17 cellular contexts compared by ENCODE assay signal in the genomic region with DNA sequence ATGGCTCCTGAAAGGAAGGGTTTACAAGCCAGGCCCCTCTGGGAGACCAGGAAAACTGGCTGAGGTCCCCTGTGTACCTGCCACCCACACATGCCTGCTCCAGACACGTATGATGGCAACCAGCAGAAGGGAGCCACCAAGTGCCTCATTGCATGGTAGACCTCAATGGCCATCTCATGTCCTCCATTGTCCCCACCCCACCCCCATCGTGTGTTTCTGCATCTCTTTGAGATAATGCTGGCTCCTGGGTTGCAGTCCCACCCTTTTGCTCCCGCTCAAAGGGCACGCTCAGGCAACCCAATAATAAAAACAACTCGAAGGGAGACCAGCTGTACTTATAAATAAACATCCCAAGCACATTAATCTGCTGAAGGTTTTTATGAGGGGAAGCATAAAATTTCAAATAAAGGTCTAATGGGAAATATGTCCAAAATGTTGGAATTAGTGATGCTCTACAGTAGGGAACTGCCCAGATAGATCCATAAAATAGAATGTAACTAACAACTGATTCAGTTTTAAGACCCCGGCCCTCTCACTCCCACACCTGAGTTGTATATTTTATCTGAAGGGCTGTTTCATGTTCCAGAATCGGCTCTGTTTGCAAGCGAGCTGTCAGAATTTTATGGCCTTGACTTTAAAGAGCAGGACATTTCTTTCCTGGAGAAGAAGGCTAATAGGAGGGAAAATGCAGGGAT.
DNase-seq lines count a peak whose midpoint lies in the region; TF ChIP-seq lines count a peak whose summit lies in the region.
"Had no signal": no experiment of that assay in that cellular context is flagged by ENCODE, and none has a peak within 500 bp of the region (broad histone marks: within the 10 kb centered on the region; RNA-seq: fewer than 3 reads in every experiment).

No MANE protein-coding gene starts in this region.

- peak in 2 of 4 donors; percentile 15 to 41 for TF ChIP-seq EP300 in sigmoid colon (IDR thresholded peaks at IDR 0.05)

- H3K36me3 ChIP-seq in trophoblast cell (ENCODE audit: control insufficient read depth in 1 of 2, insufficient read depth in 2 of 2, low read length in 2 of 2) = no peaks in the 10 kb centered on the region
- H3K36me3 ChIP-seq in sigmoid colon = no peaks in the 10 kb centered on the region
- no peaks in the 10 kb centered on the region for H3K36me3 ChIP-seq in smooth muscle cell (ENCODE audit: low read depth)
- H3K36me3 ChIP-seq: BLaER1 treated with 17β-estradiol and CSF1 and Interleukin-3, amounts not matched to agents 10 nM and 100 nM had no signal

- H3K23ac ChIP-seq in trophoblast cell (ENCODE audit: low read length) = no peak overlapping the region

- CTCF ChIA-PET in AG04450 (lab: Charles Lee) = interaction anchor here (0.8 to 1.1 kb wide), 2 partner anchors 23 to 279 kb away, joined by 4 to 5 read pairs; no protein-coding TSS in a partner anchor

- H3K9me3 ChIP-seq in AG04450 (ENCODE audit: control insufficient read depth, insufficient read depth, low read length) (no peaks in the 10 kb centered on the region), trophoblast cell (ENCODE audit: insufficient read depth, low read depth, low read length) (peaks cover 1% of the 10 kb centered on the region), sigmoid colon (no peaks in the 10 kb centered on the region), smooth muscle cell (replicated peaks; ENCODE audit: low read depth) (no peaks in the 10 kb centered on the region)
- H3K9me3 ChIP-seq: A549; BLaER1 treated with 17β-estradiol and CSF1 and Interleukin-3, amounts not matched to agents 10 nM and 100 nM had no signal

- no peak overlapping the region for H4K8ac ChIP-seq in trophoblast cell (ENCODE audit: low read depth, low read length)

- H3K27me3 ChIP-seq in AG04450 (ENCODE audit: control insufficient read depth, insufficient read depth, low read length) (no peaks in the 10 kb centered on the region), trophoblast cell (ENCODE audit: insufficient read depth, low read length) (no peaks in the 10 kb centered on the region), sigmoid colon (no peaks in the 10 kb centered on the region), smooth muscle cell (ENCODE audit: low read depth) (peaks cover 15% of the 10 kb centered on the region)
- H3K27me3 ChIP-seq: BLaER1 treated with 17β-estradiol and CSF1 and Interleukin-3, amounts not matched to agents 10 nM and 100 nM had no signal

- H3K9ac ChIP-seq in trophoblast cell (ENCODE audit: low read length) (no peak overlapping the region), smooth muscle cell (ENCODE audit: low read depth) (no peak overlapping the region)
- H3K9ac ChIP-seq: BLaER1 treated with 17β-estradiol and CSF1 and Interleukin-3, amounts not matched to agents 10 nM and 100 nM had no signal

- no peak overlapping the region for H4K12ac ChIP-seq in trophoblast cell (ENCODE audit: low read depth, low read length)

- no peak overlapping the region for H2BK12ac ChIP-seq in trophoblast cell (ENCODE audit: low read length)

- H2BK5ac ChIP-seq in trophoblast cell (ENCODE audit: low read depth, low read length, poor library complexity) = no peak overlapping the region

- H3K4me2 ChIP-seq in trophoblast cell (ENCODE audit: low read length) = no peak overlapping the region
- no peak overlapping the region for H3K4me2 ChIP-seq in smooth muscle cell
- H3K4me2 ChIP-seq: A549; BLaER1 treated with 17β-estradiol and CSF1 and Interleukin-3, amounts not matched to agents 10 nM and 100 nM had no signal

- H3K4ac ChIP-seq in trophoblast cell (ENCODE audit: low read depth, low read length) = no peak overlapping the region

- H3K4me3 ChIP-seq in AG04450 (ENCODE audit: low read depth, low read length) = no peak overlapping the region
- H3K4me3 ChIP-seq in fibroblast of villous mesenchyme (ENCODE audit: low read depth, low read length) = no peak overlapping the region
- peak overlapping the region; percentile 55 for H3K4me3 ChIP-seq in trophoblast cell (ENCODE audit: low read depth, low read length)
- H3K4me3 ChIP-seq in sigmoid colon = no peak overlapping the region
- no peak overlapping the region for H3K4me3 ChIP-seq in smooth muscle cell
- H3K4me3 ChIP-seq: A549; BLaER1 treated with 17β-estradiol and CSF1 and Interleukin-3, amounts not matched to agents 10 nM and 100 nM; GM12878 had no signal

- H3K4me1 ChIP-seq in trophoblast cell (ENCODE audit: control insufficient read depth in 1 of 2, insufficient read depth in 2 of 2, low read length in 2 of 2) = no peaks in the 10 kb centered on the region
- peaks cover 0 to 40% (median 27%) of the 10 kb centered on the region in 4 donors for H3K4me1 ChIP-seq in sigmoid colon
- no peaks in the 10 kb centered on the region for H3K4me1 ChIP-seq in smooth muscle cell (ENCODE audit: low read depth)
- H3K4me1 ChIP-seq: A549; BLaER1 treated with 17β-estradiol and CSF1 and Interleukin-3, amounts not matched to agents 10 nM and 100 nM had no signal

- no peaks in the 10 kb centered on the region for H4K20me1 ChIP-seq in smooth muscle cell (ENCODE audit: low read depth)
- H4K20me1 ChIP-seq: BLaER1 treated with 17β-estradiol and CSF1 and Interleukin-3, amounts not matched to agents 10 nM and 100 nM had no signal

- peak overlapping the region; percentile 21 for H3K27ac ChIP-seq in AG04450 (ENCODE audit: low read depth, low read length)
- H3K27ac ChIP-seq in trophoblast cell (ENCODE audit: low read depth, low read length) = no peak overlapping the region
- peak overlapping the region in 3 of 4 donors; percentile 60 to 70 (median 63) for H3K27ac ChIP-seq in sigmoid colon
- H3K27ac ChIP-seq in smooth muscle cell (ENCODE audit: low read depth) = no peak overlapping the region
- H3K27ac ChIP-seq: 22Rv1; A549; BLaER1 treated with 17β-estradiol and CSF1 and Interleukin-3, amounts not matched to agents 10 nM and 100 nM had no signal

- H4K91ac ChIP-seq in trophoblast cell (ENCODE audit: low read depth, low read length) = no peak overlapping the region

- H3K79me2 ChIP-seq in trophoblast cell (ENCODE audit: control insufficient read depth, insufficient read depth, low read length, poor library complexity) = no peaks in the 10 kb centered on the region
- H3K79me2 ChIP-seq in smooth muscle cell (ENCODE audit: low read depth) = no peaks in the 10 kb centered on the region

- H3K14ac ChIP-seq in trophoblast cell (ENCODE audit: low read length) = no peak overlapping the region

- H3K79me1 ChIP-seq in trophoblast cell (ENCODE audit: low read length) = no peaks in the 10 kb centered on the region

- TF ChIP-seq CTCF in AG04450 (IDR thresholded peaks at IDR 0.05; ENCODE audit: low read depth, low read length) (no peak), fibroblast of villous mesenchyme (IDR thresholded peaks at IDR 0.05; ENCODE audit: insufficient read depth, low read depth, low read length) (no peak), sigmoid colon (IDR thresholded peaks at IDR 0.05) (no peak), smooth muscle cell (IDR thresholded peaks at IDR 0.05; ENCODE audit: borderline replicate concordance, insufficient read depth, poor library complexity, severe bottlenecking) (no peak)

- H2AFZ ChIP-seq in trophoblast cell (ENCODE audit: insufficient read depth, low read length, poor library complexity) (no peak overlapping the region), smooth muscle cell (ENCODE audit: low read depth) (no peak overlapping the region)

- intact Hi-C loops in sigmoid colon (cut with DNase I) = no loop called here

- no peak for DNase-seq in AG04450 (ENCODE audit: low read depth, low spot score)
- DNase-seq in fibroblast of villous mesenchyme (ENCODE audit: low read depth) = peak; percentile 13
- DNase-seq in trophoblast cell = no peak
- DNase-seq in sigmoid colon = no peak
- no peak for DNase-seq in HK-2 (ENCODE audit: unreplicated experiment)
- no peak for DNase-seq in smooth muscle cell (lab: John Stamatoyannopoulos, UW; ENCODE audit: unreplicated experiment)
- no peak for DNase-seq in activated CD4-positive, alpha-beta T cell treated with anti-CD3 and anti-CD28 coated beads for 48 hours
- no peak for DNase-seq in stimulated activated CD4-positive, alpha-beta T cell treated with anti-CD3 and anti-CD28 coated beads, Interleukin-2, amount 100 ng/mL, for 24 hours
- DNase-seq: Calu3; CD8-positive, alpha-beta T cell; DMS79 treated with DMSO at 0.1 percent for 48 hours; GOT3; H9 had no signal

- no peak overlapping the region for H2BK120ac ChIP-seq in trophoblast cell (ENCODE audit: insufficient read depth, low read length, poor library complexity)

- no peak for TF ChIP-seq POLR2A in sigmoid colon (IDR thresholded peaks at IDR 0.05)

- no peak overlapping the region for H3K18ac ChIP-seq in trophoblast cell (ENCODE audit: low read length)

- no peaks in the 10 kb centered on the region for H3F3A ChIP-seq in smooth muscle cell (ENCODE audit: low read depth)

- POLR2A ChIA-PET in AG04450 (lab: Yijun Ruan, JAX) = no interaction called here

- H2AK5ac ChIP-seq in trophoblast cell (ENCODE audit: low read length) = no peak overlapping the region

- no CpG with 5 or more reads among the region's 8 CpGs for WGBS in trophoblast cell (ENCODE audit: extremely low coverage, insufficient coverage, insufficient read length)
- 20 to 52% methylated on average over 8 of the region's 8 CpGs for WGBS in sigmoid colon, 2 donors
- 76% methylated on average over 8 of the region's 8 CpGs for WGBS in smooth muscle cell (ENCODE audit: low lambda C conversion rate)

Comparison
In these comparisons a context has a peak if more than half of its experiments do, and no peak if none do; other contexts are left out.
1. H3K27ac ChIP-seq: peak in AG04450 (single experiment) and sigmoid colon (3 of 4); none in trophoblast cell (single experiment) and smooth muscle cell (single experiment).